Comparison of ENCODE assay signal across 22 cellular contexts in the genomic region with DNA sequence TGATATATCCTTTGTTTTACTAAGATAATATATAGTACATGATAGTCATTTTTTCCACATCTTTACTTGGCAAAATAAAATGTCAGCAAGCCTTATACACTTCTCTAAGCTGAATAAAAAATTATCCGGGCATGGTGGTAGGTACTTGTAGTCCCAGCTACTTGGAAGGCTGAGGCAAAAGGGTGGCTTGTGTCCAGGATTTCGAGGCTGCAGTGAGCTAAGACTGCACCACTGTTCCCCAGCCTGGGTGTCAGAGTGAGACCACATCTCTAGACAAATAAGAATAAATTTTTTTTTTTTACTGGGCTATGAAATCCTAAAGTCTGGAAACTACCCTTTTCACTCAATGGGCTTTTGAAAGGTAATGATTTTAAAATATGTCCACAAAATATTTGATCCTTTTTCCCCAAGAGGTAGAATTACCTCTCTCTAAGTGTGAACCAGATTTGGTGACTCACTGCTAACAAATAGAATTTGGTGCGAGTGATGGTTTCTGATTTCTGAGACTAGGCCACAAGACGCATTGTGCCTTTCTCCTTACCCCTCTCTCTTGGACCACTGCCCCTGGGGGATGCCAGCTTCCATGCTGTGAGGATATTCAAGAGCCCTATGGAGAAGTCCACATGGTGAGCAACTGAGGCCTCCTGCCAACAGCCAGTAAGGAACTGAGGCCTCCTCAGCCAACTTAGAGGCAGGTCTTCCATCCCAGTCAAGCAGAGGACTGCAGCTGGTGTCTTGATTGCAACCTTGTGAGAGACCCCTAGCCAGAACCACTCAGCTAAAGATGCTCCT.
A peak's percentile ranks its signal among the peaks of the same experiment; 100 is the strongest.
DNase-seq lines count a peak whose midpoint lies in the region; ATAC-seq, FAIRE-seq and TF ChIP-seq lines count a peak whose summit lies in the region.
"Had no signal": no experiment of that assay in that cellular context is flagged by ENCODE, and none has a peak within 500 bp of the region (broad histone marks: within the 10 kb centered on the region; RNA-seq: fewer than 3 reads in every experiment).

No MANE protein-coding gene starts in this region.

- ATAC-seq in gastrocnemius medialis (peak; percentile 92 to 94), natural killer cell (no peak)

- H2AFZ ChIP-seq in neural progenitor cell (replicated peaks): no peak overlapping the region

- peaks cover 6% of the 10 kb centered on the region for H3K4me1 Mint-ChIP-seq in neural progenitor cell
- no peaks in the 10 kb centered on the region for H3K4me1 Mint-ChIP-seq in natural killer cell
- H3K4me1 Mint-ChIP-seq: CD4-positive, alpha-beta memory T cell had no signal

- in situ Hi-C loops in gastrocnemius medialis (cut with MboI; ENCODE audit: low sequenced_read_pairs in 4 of 4): no loop called here

- H3K27ac ChIP-seq in neural progenitor cell (no peak overlapping the region), gastrocnemius medialis (peak overlapping the region; percentile 36 to 80 (median 56))

- no peak overlapping the region for H3K4me2 ChIP-seq in neural progenitor cell

- peaks cover 4% of the 10 kb centered on the region for H3K27me3 Mint-ChIP-seq in neural progenitor cell (ENCODE audit: insufficient read depth, low read depth)
- H3K27me3 Mint-ChIP-seq in natural killer cell (ENCODE audit: low read depth in 2 of 2): peaks cover 11 to 21% of the 10 kb centered on the region in 2 donors

- H3K36me3 ChIP-seq in neural progenitor cell: no peaks in the 10 kb centered on the region
- no peaks in the 10 kb centered on the region for H3K36me3 ChIP-seq in gastrocnemius medialis

- no peaks in the 10 kb centered on the region for H3K36me3 Mint-ChIP-seq in neural progenitor cell
- H3K36me3 Mint-ChIP-seq in natural killer cell: no peaks in the 10 kb centered on the region
- H3K36me3 Mint-ChIP-seq: CD4-positive, alpha-beta memory T cell had no signal

- DNase-seq in HTR-8/SVneo (ENCODE audit: insufficient read length, low spot score) (no peak), cerebellar cortex (ENCODE audit: low spot score) (peak; percentile 53), neural progenitor cell (ENCODE audit: low spot score) (no peak), gastrocnemius medialis (peak; percentile 50 to 72), HPDE6-E6E7 (ENCODE audit: extremely low spot score) (no peak), Kasumi-1 (lab: John Stamatoyannopoulos, UW) (no peak), DMS114 treated with DMSO at 0.1 percent for 48 hours (lab: John Stamatoyannopoulos, UW; ENCODE audit: unreplicated experiment) (no peak), natural killer cell (no peak)
- DNase-seq: CD4-positive, alpha-beta memory T cell; DMS53; EL; H7; NCI-H1105; NCI-H1694; NCI-H2081 treated with DMSO at 0.1 percent for 48 hours; NCI-H510A treated with DMSO at 0.1 percent for 48 hours; NCI-H774; OCI-M1; Right ventricle myocardium superior had no signal

- H3K9me3 ChIP-seq in neural progenitor cell (ENCODE audit: low read depth) (no peaks in the 10 kb centered on the region), gastrocnemius medialis (no peaks in the 10 kb centered on the region)

- no peak overlapping the region for H3K9ac ChIP-seq in neural progenitor cell

- no peaks in the 10 kb centered on the region for H3K27me3 ChIP-seq in neural progenitor cell
- no peaks in the 10 kb centered on the region for H3K27me3 ChIP-seq in gastrocnemius medialis

- TF ChIP-seq POLR2A in gastrocnemius medialis (IDR thresholded peaks at IDR 0.05): no peak

- peak; percentile 63 for FAIRE-seq in HTR-8/SVneo (lab: Jason Lieb, UNC)
- FAIRE-seq: A204.1, GM12891, GM18507 had no signal

- no peaks in the 10 kb centered on the region for H4K20me1 ChIP-seq in neural progenitor cell (ENCODE audit: low read depth)

- no peak overlapping the region for H3K4me3 ChIP-seq in neural progenitor cell
- H3K4me3 ChIP-seq in gastrocnemius medialis: no peak overlapping the region

- H3K4me1 ChIP-seq in neural progenitor cell (no peaks in the 10 kb centered on the region), gastrocnemius medialis (peaks cover 21 to 24% of the 10 kb centered on the region in 2 donors)

- H3K4me3 Mint-ChIP-seq in neural progenitor cell: peak overlapping the region; percentile 15
- H3K4me3 Mint-ChIP-seq in natural killer cell: no peak overlapping the region
- H3K4me3 Mint-ChIP-seq: CD4-positive, alpha-beta memory T cell had no signal

- H3K9me3 Mint-ChIP-seq in neural progenitor cell (no peaks in the 10 kb centered on the region), natural killer cell (no peaks in the 10 kb centered on the region)
- H3K9me3 Mint-ChIP-seq: CD4-positive, alpha-beta memory T cell had no signal

- H3F3A ChIP-seq in neural progenitor cell (ENCODE audit: low read depth): no peaks in the 10 kb centered on the region

- intact Hi-C loops in gastrocnemius medialis (cut with DNase I; ENCODE audit: low total_unique reads): no loop called here
- intact Hi-C loops in natural killer cell (cut with micrococcal nuclease): no loop called here

- no peaks in the 10 kb centered on the region for H3K79me2 ChIP-seq in neural progenitor cell (ENCODE audit: low read depth)

- no peak overlapping the region for H3K27ac Mint-ChIP-seq in neural progenitor cell
- no peak overlapping the region for H3K27ac Mint-ChIP-seq in natural killer cell
- H3K27ac Mint-ChIP-seq: CD4-positive, alpha-beta memory T cell had no signal

- TF ChIP-seq CTCF in neural progenitor cell (IDR thresholded peaks at IDR 0.05) (no peak), gastrocnemius medialis (IDR thresholded peaks at IDR 0.05 in 4 of 5, conservative IDR thresholded peaks at IDR 0.05 in 1 of 5) (no peak), natural killer cell (IDR thresholded peaks at IDR 0.05) (no peak)

Comparison
In these comparisons a context has a peak if more than half of its experiments do, and no peak if none do; other contexts are left out.
1. DNase-seq: peak in cerebellar cortex (single experiment) and gastrocnemius medialis (2 of 2); none in HTR-8/SVneo (single experiment), neural progenitor cell (single experiment), HPDE6-E6E7 (single experiment), Kasumi-1 (0 of 2), DMS114 treated with DMSO at 0.1 percent for 48 hours (single experiment) and natural killer cell (single experiment).
2. ATAC-seq: peak in gastrocnemius medialis (2 of 2); none in natural killer cell (0 of 3).